Comparison of ENCODE assay signal across 11 cellular contexts in the genomic region with DNA sequence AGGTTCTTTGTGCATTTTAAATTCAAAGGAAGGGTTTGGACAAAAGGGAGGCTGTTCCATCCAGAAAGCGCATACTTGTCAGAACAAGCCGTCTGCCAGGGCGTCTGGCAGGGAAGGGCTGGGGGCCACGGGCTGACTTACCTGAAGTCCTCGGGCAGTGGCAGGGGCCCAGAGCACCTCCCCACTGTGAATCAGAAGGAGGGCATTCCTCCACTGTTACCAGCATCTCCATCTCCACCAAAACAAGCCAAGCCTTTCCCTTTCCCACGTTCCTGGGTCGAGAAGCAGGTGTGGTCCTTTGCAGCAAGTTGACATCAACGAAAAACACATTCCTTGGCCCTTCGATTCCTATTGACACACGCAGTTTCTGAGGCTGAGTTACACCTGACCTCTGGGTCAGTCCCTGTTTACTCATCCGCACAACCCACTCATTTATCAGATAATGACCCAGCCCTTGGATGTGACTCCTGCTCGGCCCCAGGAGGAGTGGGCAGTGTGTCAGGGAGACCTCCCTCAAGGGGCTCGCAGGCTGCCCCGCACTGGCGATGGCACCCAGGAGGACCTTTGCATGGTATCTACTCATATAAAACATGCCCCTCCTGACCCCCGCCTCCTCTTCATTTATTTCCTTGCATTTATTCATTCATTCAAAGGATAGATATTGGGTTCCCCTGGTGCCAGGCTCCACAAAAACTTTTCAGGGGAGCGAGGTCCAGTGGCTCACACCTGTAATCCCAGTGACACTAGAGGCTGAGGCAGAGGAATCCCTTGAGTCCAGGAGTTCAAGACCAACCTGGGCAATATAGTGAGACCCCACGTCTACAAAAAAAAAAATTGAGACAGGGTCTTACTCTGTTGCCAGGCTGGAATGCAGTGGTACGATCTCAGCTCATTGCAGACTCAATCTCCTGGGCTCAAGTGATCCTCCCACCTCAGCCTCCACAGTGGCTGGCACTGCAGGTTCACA.
DNase-seq lines count a peak whose midpoint lies in the region; ATAC-seq and TF ChIP-seq lines count a peak whose summit lies in the region.
"Had no signal": no experiment of that assay in that cellular context is flagged by ENCODE, and none has a peak within 500 bp of the region (broad histone marks: within the 10 kb centered on the region; RNA-seq: fewer than 3 reads in every experiment).

No MANE protein-coding gene starts in this region.

- H3K36me3 Mint-ChIP-seq in chondrocyte (ENCODE audit: low read depth): peaks cover 2% of the 10 kb centered on the region

- H3K4me1 ChIP-seq in left ventricle myocardium inferior (peaks cover 58% of the 10 kb centered on the region), mucosa of rectum (ENCODE audit: control insufficient read depth in 2 of 2, insufficient read depth in 2 of 2, low read length in 2 of 2) (peaks cover 30 to 41% of the 10 kb centered on the region in 2 donors), aorta (ENCODE audit: control insufficient read depth in 1 of 2, insufficient read depth in 2 of 2, low read length in 2 of 2) (peaks cover 0 to 2% of the 10 kb centered on the region in 2 donors)

- peak; percentile 10 for ATAC-seq in aorta (ENCODE audit: low FRiP score)

- no peak overlapping the region for H3K4me3 ChIP-seq in left ventricle myocardium inferior
- peak overlapping the region in 1 of 2 donors; percentile 27 for H3K4me3 ChIP-seq in mucosa of rectum (ENCODE audit: low read length in 2 of 2)
- no peak overlapping the region for H3K4me3 ChIP-seq in aorta (ENCODE audit: low read length in 2 of 2)

- H3K9ac ChIP-seq in mucosa of rectum (ENCODE audit: low read depth in 1 of 2, low read length in 2 of 2): peak overlapping the region; percentile 38 to 61

- peak overlapping the region; percentile 94 for H3K27ac Mint-ChIP-seq in chondrocyte (ENCODE audit: unreplicated experiment)
- H3K27ac Mint-ChIP-seq: B cell had no signal

- H3K27me3 ChIP-seq in left ventricle myocardium inferior (ENCODE audit: low read depth): no peaks in the 10 kb centered on the region
- no peaks in the 10 kb centered on the region for H3K27me3 ChIP-seq in mucosa of rectum (ENCODE audit: control insufficient read depth in 2 of 2, insufficient read depth in 2 of 2, low read length in 2 of 2)
- no peaks in the 10 kb centered on the region for H3K27me3 ChIP-seq in aorta (ENCODE audit: control insufficient read depth in 1 of 2, insufficient read depth in 2 of 2, low read length in 1 of 2)

- H3K4me3 Mint-ChIP-seq in chondrocyte (ENCODE audit: unreplicated experiment): no peak overlapping the region
- H3K4me3 Mint-ChIP-seq: B cell had no signal

- no peaks in the 10 kb centered on the region for H3K9me3 Mint-ChIP-seq in chondrocyte (ENCODE audit: low read depth)

- H3K9me3 ChIP-seq in left ventricle myocardium inferior (replicated peaks): no peaks in the 10 kb centered on the region
- H3K9me3 ChIP-seq in mucosa of rectum (ENCODE audit: control insufficient read depth in 2 of 2, low read length in 2 of 2): no peaks in the 10 kb centered on the region
- no peaks in the 10 kb centered on the region for H3K9me3 ChIP-seq in aorta (ENCODE audit: control insufficient read depth, low read length)

- intact Hi-C loops in left ventricle myocardium inferior (cut with micrococcal nuclease): no loop called here
- intact Hi-C loops in cardiac septum (cut with DNase I): no loop called here
- intact Hi-C loops in aorta (cut with DNase I): loop anchor here (5.0 kb wide), 2 partner anchors 71 to 141 kb away; no protein-coding TSS in a partner anchor

- H3K27me3 Mint-ChIP-seq in chondrocyte (ENCODE audit: low read depth): no peaks in the 10 kb centered on the region
- H3K27me3 Mint-ChIP-seq: B cell had no signal

- peaks cover 33% of the 10 kb centered on the region for H3K4me1 Mint-ChIP-seq in chondrocyte (ENCODE audit: low read depth)

- H3K36me3 ChIP-seq in left ventricle myocardium inferior (no peaks in the 10 kb centered on the region), mucosa of rectum (ENCODE audit: control insufficient read depth in 2 of 2, insufficient read depth in 2 of 2, low read length in 2 of 2) (no peaks in the 10 kb centered on the region), aorta (ENCODE audit: control insufficient read depth in 1 of 2, insufficient read depth in 2 of 2, low read length in 1 of 2) (no peaks in the 10 kb centered on the region)
- H3K36me3 ChIP-seq: WERI-Rb-1 had no signal

- H3K27ac ChIP-seq in left ventricle myocardium inferior (replicated peaks): peak overlapping the region; percentile 37
- H3K27ac ChIP-seq in mucosa of rectum (ENCODE audit: low read depth in 2 of 2, low read length in 2 of 2): peak overlapping the region; percentile 82 to 95
- peak overlapping the region; percentile 16 to 89 for H3K27ac ChIP-seq in aorta (ENCODE audit: low read depth in 1 of 2, low read length in 2 of 2)
- H3K27ac ChIP-seq: WERI-Rb-1 had no signal

- DNase-seq in left ventricle myocardium inferior: no peak
- DNase-seq in cardiac septum (ENCODE audit: low spot score): no peak
- DNase-seq in chondrocyte (ENCODE audit: low spot score): no peak
- DNase-seq in aorta: peak in 1 of 2 donors; percentile 53
- no peak for DNase-seq in DMS53 (lab: John Stamatoyannopoulos, UW)
- DNase-seq in NCI-H748 treated with DMSO at 0.1 percent for 48 hours (lab: John Stamatoyannopoulos, UW): no peak
- no peak for DNase-seq in dermis blood vessel endothelial cell
- DNase-seq: stimulated activated CD8-positive, alpha-beta memory T cell treated with anti-CD3 and anti-CD28 coated beads, Interleukin-4, amount 100 ng/mL, for 48 hours; WERI-Rb-1 had no signal

- no peak for TF ChIP-seq CTCF in left ventricle myocardium inferior (IDR thresholded peaks at IDR 0.05; ENCODE audit: borderline replicate concordance)
- TF ChIP-seq CTCF in chondrocyte (IDR thresholded peaks at IDR 0.05): no peak

- 56 to 61% methylated on average over 19 of the region's 19 CpGs for WGBS in aorta, 2 donors

Comparison
In these comparisons a context has a peak if more than half of its experiments do, and no peak if none do; other contexts are left out.
1. H3K27ac ChIP-seq: peak in every context shown above with its lines; median percentile 88 in mucosa of rectum; 52 in aorta; 37 in left ventricle myocardium inferior.
2. intact Hi-C loops: an anchor here in aorta (5.0 kb wide); none called in left ventricle myocardium inferior and cardiac septum.